18 cellular contexts compared by ENCODE assay signal in genomic region chr12:124511259-124511985, GRCh38. TPM values are rescaled to one million over a fixed set of nuclear protein-coding genes. Genes with fewer than 3 reads are reported as not detected.
DNase-seq lines count a peak whose midpoint lies in the region; ATAC-seq, FAIRE-seq and TF ChIP-seq lines count a peak whose summit lies in the region.
"Had no signal": no experiment of that assay in that cellular context is flagged by ENCODE, and none has a peak within 500 bp of the region (broad histone marks: within the 10 kb centered on the region; RNA-seq: fewer than 3 reads in every experiment).

No MANE protein-coding gene starts in this region.

- TF ChIP-seq CTCF in heart right ventricle (IDR thresholded peaks at IDR 0.05): no peak
- no peak for TF ChIP-seq CTCF in astrocyte (IDR thresholded peaks at IDR 0.05; ENCODE audit: insufficient read depth, low read depth, low read length)
- TF ChIP-seq CTCF in suprapubic skin (IDR thresholded peaks at IDR 0.05): no peak
- TF ChIP-seq CTCF in colonic mucosa (IDR thresholded peaks at IDR 0.05): no peak

- 92 to 93% methylated on average over 23 of the region's 23 CpGs for WGBS in heart right ventricle, 2 donors
- WGBS in suprapubic skin: 91% methylated on average over 17 of the region's 23 CpGs

- H3K36me3 ChIP-seq in heart right ventricle (peaks cover 0 to 24% (median 0%) of the 10 kb centered on the region in 9 donors), astrocyte (ENCODE audit: insufficient read depth, low read length) (peaks cover 5% of the 10 kb centered on the region), muscle layer of colon (ENCODE audit: insufficient read depth, low read length) (peaks cover 4% of the 10 kb centered on the region), suprapubic skin (no peaks in the 10 kb centered on the region), colonic mucosa (no peaks in the 10 kb centered on the region)

- intact Hi-C loops in heart right ventricle (cut with DNase I) (loop anchor here in 6 of 10 donors (5.0 to 10.0 kb wide), 6 partner anchors 53 to 253 kb away; partner anchors contain the start of gene NCOR2 (in 2 of the 6)), Right ventricle myocardium superior (cut with DNase I) (loop anchor here (10.0 kb wide), 1 partner anchor 127 kb away; no protein-coding TSS in a partner anchor), colonic mucosa (cut with DNase I) (no loop called here)

- H3K4me2 ChIP-seq in astrocyte (ENCODE audit: low read length): no peak overlapping the region

- TF ChIP-seq POLR2A in suprapubic skin (IDR thresholded peaks at IDR 0.05): no peak

- H3K27ac Mint-ChIP-seq in astrocyte (ENCODE audit: unreplicated experiment): peak overlapping the region; percentile 69
- H3K27ac Mint-ChIP-seq: activated naive CD4-positive, alpha-beta T cell treated with anti-CD3 and anti-CD28 coated beads for 36 hours; activated T-cell treated with anti-CD3 and anti-CD28 coated beads, Interleukin-2, amount 50 U/mL, for 24 hours had no signal

- no peak overlapping the region for H2AFZ ChIP-seq in astrocyte (ENCODE audit: low read depth, low read length)

- DNase-seq in heart right ventricle: no peak
- no peak for DNase-seq in Right ventricle myocardium superior
- no peak for DNase-seq in astrocyte (ENCODE audit: low read depth)
- DNase-seq in suprapubic skin (ENCODE audit: low spot score in 2 of 2): no peak
- DNase-seq in Ammon's horn (ENCODE audit: low spot score): no peak
- no peak for DNase-seq in colonic mucosa
- no peak for DNase-seq in ureter (ENCODE audit: low spot score)
- DNase-seq: activated CD4-positive, alpha-beta T cell treated with anti-CD3 and anti-CD28 coated beads for 1 hour; activated naive CD4-positive, alpha-beta T cell treated with anti-CD3 and anti-CD28 coated beads for 36 hours; activated T-cell treated with anti-CD3 and anti-CD28 coated beads, Interleukin-2, amount 50 U/mL, for 24 hours; BE2C; MM.1S; NCI-H2171 treated with DMSO at 0.1 percent for 48 hours; NCI-H82; spleen; T-helper 9 cell had no signal

- no peak overlapping the region for H3K4me3 Mint-ChIP-seq in astrocyte (ENCODE audit: unreplicated experiment)
- H3K4me3 Mint-ChIP-seq: activated naive CD4-positive, alpha-beta T cell treated with anti-CD3 and anti-CD28 coated beads for 36 hours; activated T-cell treated with anti-CD3 and anti-CD28 coated beads, Interleukin-2, amount 50 U/mL, for 24 hours had no signal

- peaks cover 83% of the 10 kb centered on the region for H4K20me1 ChIP-seq in astrocyte (ENCODE audit: insufficient read depth, low read length)

- H3K4me1 ChIP-seq in heart right ventricle: peaks cover 54 to 100% (median 92%) of the 10 kb centered on the region in 9 donors
- peaks cover 91% of the 10 kb centered on the region for H3K4me1 ChIP-seq in astrocyte (ENCODE audit: insufficient read depth, low read length)
- H3K4me1 ChIP-seq in muscle layer of colon (ENCODE audit: insufficient read depth, low read length): peaks cover 89% of the 10 kb centered on the region
- peaks cover 92% of the 10 kb centered on the region for H3K4me1 ChIP-seq in suprapubic skin
- H3K4me1 ChIP-seq in colonic mucosa: peaks cover 52% of the 10 kb centered on the region

- no peaks in the 10 kb centered on the region for H3K9me3 Mint-ChIP-seq in astrocyte (ENCODE audit: unreplicated experiment)
- H3K9me3 Mint-ChIP-seq: activated naive CD4-positive, alpha-beta T cell treated with anti-CD3 and anti-CD28 coated beads for 36 hours; activated T-cell treated with anti-CD3 and anti-CD28 coated beads, Interleukin-2, amount 50 U/mL, for 24 hours had no signal

- no peaks in the 10 kb centered on the region for H3K27me3 ChIP-seq in heart right ventricle
- H3K27me3 ChIP-seq in astrocyte (ENCODE audit: insufficient read depth, low read length): no peaks in the 10 kb centered on the region
- H3K27me3 ChIP-seq in muscle layer of colon (ENCODE audit: control insufficient read depth in 1 of 2, insufficient read depth in 2 of 2, low read length in 2 of 2): no peaks in the 10 kb centered on the region
- H3K27me3 ChIP-seq in suprapubic skin: no peaks in the 10 kb centered on the region
- no peaks in the 10 kb centered on the region for H3K27me3 ChIP-seq in colonic mucosa
- H3K27me3 ChIP-seq: BE2C, spleen had no signal

- H3K9ac ChIP-seq in astrocyte (ENCODE audit: low read length) (no peak overlapping the region), muscle layer of colon (ENCODE audit: low read length) (no peak overlapping the region), colonic mucosa (ENCODE audit: low read depth in 2 of 2, low read length in 2 of 2) (no peak overlapping the region)

- peaks cover 67% of the 10 kb centered on the region for H3K4me1 Mint-ChIP-seq in astrocyte (ENCODE audit: low read depth, unreplicated experiment)

- no peaks in the 10 kb centered on the region for H3K27me3 Mint-ChIP-seq in astrocyte (ENCODE audit: low read depth, unreplicated experiment)
- H3K27me3 Mint-ChIP-seq: activated T-cell treated with anti-CD3 and anti-CD28 coated beads, Interleukin-2, amount 50 U/mL, for 24 hours had no signal

- peak overlapping the region in 7 of 10 donors; percentile 10 to 83 (median 69) for H3K27ac ChIP-seq in heart right ventricle
- H3K27ac ChIP-seq in astrocyte (ENCODE audit: low read depth, low read length): no peak overlapping the region
- peak overlapping the region; percentile 15 for H3K27ac ChIP-seq in muscle layer of colon (ENCODE audit: low read depth, low read length)
- peak overlapping the region; percentile 39 for H3K27ac ChIP-seq in suprapubic skin
- H3K27ac ChIP-seq in colonic mucosa: no peak overlapping the region

- no peak overlapping the region for H3K4me3 ChIP-seq in heart right ventricle
- no peak overlapping the region for H3K4me3 ChIP-seq in astrocyte (ENCODE audit: insufficient read depth, low read depth, low read length)
- no peak overlapping the region for H3K4me3 ChIP-seq in muscle layer of colon (ENCODE audit: low read depth in 1 of 2, low read length in 2 of 2)
- no peak overlapping the region for H3K4me3 ChIP-seq in suprapubic skin
- no peak overlapping the region for H3K4me3 ChIP-seq in colonic mucosa
- H3K4me3 ChIP-seq: spleen had no signal

- no peak for ATAC-seq in heart right ventricle
- no peak for ATAC-seq in Right ventricle myocardium superior (ENCODE audit: poor library complexity)

- H3K36me3 Mint-ChIP-seq in astrocyte (ENCODE audit: low read depth, unreplicated experiment): peaks cover 12% of the 10 kb centered on the region

- TF ChIP-seq EP300 in suprapubic skin (IDR thresholded peaks at IDR 0.05): no peak

- no peak for FAIRE-seq in astrocyte (lab: Jason Lieb, UNC)
- FAIRE-seq: A204.1 had no signal

- H3K79me2 ChIP-seq in astrocyte (ENCODE audit: insufficient read depth, low read length): peaks cover 98% of the 10 kb centered on the region

- H3K9me3 ChIP-seq in heart right ventricle: peaks cover 0 to 4% (median 0%) of the 10 kb centered on the region in 11 donors
- no peaks in the 10 kb centered on the region for H3K9me3 ChIP-seq in astrocyte (ENCODE audit: insufficient read depth, low read depth, low read length)
- H3K9me3 ChIP-seq in muscle layer of colon (ENCODE audit: low read length): no peaks in the 10 kb centered on the region
- H3K9me3 ChIP-seq in suprapubic skin: no peaks in the 10 kb centered on the region
- no peaks in the 10 kb centered on the region for H3K9me3 ChIP-seq in colonic mucosa
- H3K9me3 ChIP-seq: BE2C, spleen had no signal

RNA-seq across cellular contexts. Expression of gene NCOR2, which starts 56.0 kb away (rescaled TPM):
- total RNA-seq in heart right ventricle: 100 to 1,000 TPM; 118 to 200 (median 136) TPM
- polyA plus RNA-seq in heart right ventricle: 10 to 100 TPM; 46.9 to 74.0 TPM
- 133 TPM for total RNA-seq in Right ventricle myocardium superior
- 425 and 489 TPM in 2 replicates for total RNA-seq in astrocyte
- 100 to 1,000 TPM; 111 to 264 (median 187) TPM for total RNA-seq in suprapubic skin
- 100 to 1,000 TPM; 137 to 148 TPM for total RNA-seq in colonic mucosa
- total RNA-seq in ureter: 200 TPM

Comparison
In these comparisons a context has a peak if more than half of its experiments do, and no peak if none do; other contexts are left out.
1. H3K27ac ChIP-seq: peak in heart right ventricle (7 of 10), muscle layer of colon (single experiment) and suprapubic skin (single experiment); none in astrocyte (single experiment) and colonic mucosa (single experiment).